ENCODE assay signal across 8 cellular contexts in the genomic region with DNA sequence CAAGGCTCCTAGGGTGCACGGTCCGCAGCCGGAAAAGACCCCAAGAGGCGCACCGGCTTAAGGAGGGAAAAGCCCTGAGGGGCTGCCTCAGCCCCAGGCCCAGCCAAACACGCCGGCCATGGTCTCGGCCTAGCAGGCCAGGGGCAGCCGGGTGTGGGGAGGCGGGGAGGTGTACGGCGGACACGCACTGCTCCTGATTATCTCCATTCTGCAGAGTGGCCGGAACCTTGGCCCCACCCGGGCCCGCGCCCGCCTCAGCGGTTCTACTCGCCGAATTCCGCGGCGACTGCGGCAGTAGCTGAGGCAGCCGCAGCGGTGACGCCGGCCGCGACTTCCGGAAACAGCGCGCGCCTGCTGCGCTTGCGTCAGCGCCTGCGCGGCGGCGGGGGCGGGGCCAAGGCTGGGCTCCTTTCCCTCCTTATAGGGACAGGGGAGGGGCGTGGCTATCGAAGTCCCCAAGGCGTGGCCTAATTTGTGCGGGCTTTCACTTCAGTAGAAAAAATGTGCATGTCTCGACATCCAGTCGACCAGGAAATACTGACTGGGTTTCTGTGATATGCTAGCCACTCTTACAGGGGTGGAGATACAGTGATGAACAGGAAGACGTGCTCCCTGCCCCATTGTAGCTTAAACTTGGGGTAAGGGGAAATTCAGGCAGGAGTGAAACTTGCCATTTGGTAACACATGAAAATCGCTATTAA. TPM values are rescaled to one million over a fixed set of nuclear protein-coding genes. Genes with fewer than 3 reads are reported as not detected.
DNase-seq lines count a peak whose midpoint lies in the region; ATAC-seq, FAIRE-seq and TF ChIP-seq lines count a peak whose summit lies in the region.

PARN (minus strand) TSS at position 342 of the 701 bp plus-strand sequence; CDS start at position 207, 135 bp downstream.

- H3K4me1 Mint-ChIP-seq in natural killer cell treated with Interleukin-12 subunit alpha and Interleukin-12 subunit beta and Interleukin-15 and Interleukin-18, amount 100 ng/mL, for 72 hours (ENCODE audit: low read depth in 2 of 2), result peaks cover 26 to 36% of the 10 kb centered on the region in 2 donors

- TF ChIP-seq CTCF in fibroblast of pulmonary artery (IDR thresholded peaks at IDR 0.05; ENCODE audit: low read length, missing control alignments), result no peak

- DNase-seq in Daoy (ENCODE audit: low read depth) (peak; percentile 97), H54 (ENCODE audit: insufficient read length, low spot score) (peak; percentile 89), MG63 (peak; percentile 96), SHP77 (lab: John Stamatoyannopoulos, UW) (peak; percentile 93 to 95), fibroblast of pulmonary artery (ENCODE audit: low read depth) (peak; percentile 97)
- DNase-seq in activated effector memory CD4-positive, alpha-beta T cell treated with Interleukin-2 at 50 U/mL for 16 hours, result peak; percentile 95
- peak; percentile 99 for DNase-seq in natural killer cell treated with Interleukin-12 subunit alpha and Interleukin-12 subunit beta and Interleukin-15 and Interleukin-18, amount 100 ng/mL, for 72 hours (ENCODE audit: low spot score)
- peak; percentile 95 for DNase-seq in stimulated activated naive CD4-positive, alpha-beta T cell treated with Interleukin-2 at 50 U/mL for 16 hours (lab: John Stamatoyannopoulos, UW)

- no peaks in the 10 kb centered on the region for H3K9me3 Mint-ChIP-seq in natural killer cell treated with Interleukin-12 subunit alpha and Interleukin-12 subunit beta and Interleukin-15 and Interleukin-18, amount 100 ng/mL, for 72 hours

- TF ChIP-seq POLR2A in H54 (IDR thresholded peaks at IDR 0.05; ENCODE audit: low read depth, low read length), result peak; percentile 87

- peak; percentile 86 for FAIRE-seq in H54 (lab: Jason Lieb, UNC)

- H3K36me3 Mint-ChIP-seq in natural killer cell treated with Interleukin-12 subunit alpha and Interleukin-12 subunit beta and Interleukin-15 and Interleukin-18, amount 100 ng/mL, for 72 hours, result peaks cover 6% of the 10 kb centered on the region

- H3K36me3 ChIP-seq in MG63, result peaks cover 58% of the 10 kb centered on the region

- no peaks in the 10 kb centered on the region for H3K27me3 ChIP-seq in MG63

- H3K27me3 Mint-ChIP-seq in natural killer cell treated with Interleukin-12 subunit alpha and Interleukin-12 subunit beta and Interleukin-15 and Interleukin-18, amount 100 ng/mL, for 72 hours, result no peaks in the 10 kb centered on the region

- peak within 1 kb of the TSS; percentile 82 for H3K4me3 ChIP-seq in MG63
- H3K4me3 ChIP-seq in fibroblast of pulmonary artery (replicated peaks; ENCODE audit: low read depth, low read length), result peak within 1 kb of the TSS; percentile 92

- ATAC-seq in natural killer cell treated with Interleukin-12 subunit alpha and Interleukin-12 subunit beta and Interleukin-15 and Interleukin-18, amount 100 ng/mL, for 72 hours, result peak; percentile 83 to 88

- H3K9me3 ChIP-seq in MG63, result no peaks in the 10 kb centered on the region

- peak within 1 kb of the TSS; percentile 95 to 97 for H3K27ac Mint-ChIP-seq in natural killer cell treated with Interleukin-12 subunit alpha and Interleukin-12 subunit beta and Interleukin-15 and Interleukin-18, amount 100 ng/mL, for 72 hours

- H3K4me3 Mint-ChIP-seq in natural killer cell treated with Interleukin-12 subunit alpha and Interleukin-12 subunit beta and Interleukin-15 and Interleukin-18, amount 100 ng/mL, for 72 hours, result peak within 1 kb of the TSS; percentile 90

RNA-seq across cellular contexts. Expression of gene PARN, which starts in this region (rescaled TPM):
- 50.6 and 51.1 TPM in 2 replicates for total RNA-seq in Daoy (2014; rRNA removed; shearing (Covaris generic))
- 44.3 and 131 TPM in 2 replicates for total RNA-seq in MG63 (2014; rRNA removed; shearing (Covaris generic); ENCODE audit: low replicate concordance)
- 10 to 100 TPM; 25.4 to 50.4 TPM for total RNA-seq in natural killer cell treated with Interleukin-12 subunit alpha and Interleukin-12 subunit beta and Interleukin-15 and Interleukin-18, amount 100 ng/mL, for 72 hours

Comparison
In these comparisons a context has a peak if more than half of its experiments do, and no peak if none do; other contexts are left out.
1. Peak in every context shown above with its lines: DNase-seq, ATAC-seq and H3K4me3 ChIP-seq.